8 cellular contexts compared by ENCODE assay signal in the genomic region with DNA sequence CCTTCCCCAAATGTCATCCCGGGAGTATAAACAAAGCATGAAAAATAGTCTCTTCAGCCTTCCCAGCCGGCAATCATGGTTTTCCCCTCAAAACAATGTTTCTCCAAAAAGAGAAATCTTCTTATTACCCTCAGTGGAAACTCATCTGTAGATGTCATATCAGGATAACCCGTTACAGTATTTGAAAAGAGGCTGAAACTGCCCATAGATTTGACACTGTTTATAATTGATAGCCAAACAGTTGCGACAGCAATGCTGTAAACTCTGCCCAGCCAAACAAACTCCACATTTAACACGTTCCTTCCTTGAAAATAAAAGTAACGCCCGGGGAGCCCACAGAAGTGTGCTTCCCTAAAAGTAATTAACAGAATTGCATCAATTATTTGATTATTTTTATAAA.
DNase-seq lines count a peak whose midpoint lies in the region; ATAC-seq lines count a peak whose summit lies in the region.

No MANE protein-coding gene starts in this region.

- peak overlapping the region; percentile 96 for H3K27ac Mint-ChIP-seq in activated naive CD4-positive, alpha-beta T cell treated with anti-CD3 and anti-CD28 coated beads for 36 hours
- H3K27ac Mint-ChIP-seq in activated CD4-positive, alpha-beta memory T cell treated with anti-CD3 and anti-CD28 coated beads for 36 hours = peak overlapping the region; percentile 96

- H3K9me3 Mint-ChIP-seq in activated naive CD4-positive, alpha-beta T cell treated with anti-CD3 and anti-CD28 coated beads for 36 hours = no peaks in the 10 kb centered on the region
- H3K9me3 Mint-ChIP-seq in activated CD4-positive, alpha-beta memory T cell treated with anti-CD3 and anti-CD28 coated beads for 36 hours = no peaks in the 10 kb centered on the region

- H3K27me3 Mint-ChIP-seq in activated naive CD4-positive, alpha-beta T cell treated with anti-CD3 and anti-CD28 coated beads for 36 hours (ENCODE audit: low read depth) = no peaks in the 10 kb centered on the region
- no peaks in the 10 kb centered on the region for H3K27me3 Mint-ChIP-seq in activated CD4-positive, alpha-beta memory T cell treated with anti-CD3 and anti-CD28 coated beads for 36 hours

- intact Hi-C loops in activated naive CD4-positive, alpha-beta T cell treated with anti-CD3 and anti-CD28 coated beads for 36 hours (cut with micrococcal nuclease) = loop anchor here (1.0 to 10.0 kb wide), 3 partner anchors 8 to 444 kb away; no protein-coding TSS in a partner anchor
- intact Hi-C loops in activated CD4-positive, alpha-beta memory T cell treated with anti-CD3 and anti-CD28 coated beads for 36 hours (cut with micrococcal nuclease) = loop anchor here (10.0 kb wide), 4 partner anchors 444 to 1614 kb away; partner anchors contain the start of gene GPR65
- intact Hi-C loops in Right ventricle myocardium superior (cut with DNase I) = loop anchor here (5.0 kb wide), 1 partner anchor 196 kb away; no protein-coding TSS in a partner anchor

- CTCF ChIA-PET in activated naive CD4-positive, alpha-beta T cell treated with anti-CD3 and anti-CD28 coated beads for 36 hours (lab: Charles Lee) = interaction anchor here (0.7 to 1.1 kb wide), 2 partner anchors 23 to 83 kb away, joined by 3 to 6 read pairs; no protein-coding TSS in a partner anchor
- CTCF ChIA-PET in activated CD4-positive, alpha-beta memory T cell treated with anti-CD3 and anti-CD28 coated beads for 36 hours (lab: Charles Lee) = interaction anchor here (0.6 to 1.4 kb wide), 5 partner anchors 24 to 133 kb away, joined by 3 to 5 read pairs (median 4); no protein-coding TSS in a partner anchor

- H3K36me3 Mint-ChIP-seq in activated naive CD4-positive, alpha-beta T cell treated with anti-CD3 and anti-CD28 coated beads for 36 hours (ENCODE audit: low read depth) = no peaks in the 10 kb centered on the region
- H3K36me3 Mint-ChIP-seq in activated CD4-positive, alpha-beta memory T cell treated with anti-CD3 and anti-CD28 coated beads for 36 hours = peaks cover 3% of the 10 kb centered on the region

- no peak for DNase-seq in activated naive CD4-positive, alpha-beta T cell treated with anti-CD3 and anti-CD28 coated beads for 36 hours
- DNase-seq in activated naive CD4-positive, alpha-beta T cell treated with Interleukin-2 at 50 U/mL for 16 hours = no peak
- no peak for DNase-seq in activated CD4-positive, alpha-beta memory T cell treated with anti-CD3 and anti-CD28 coated beads for 36 hours
- DNase-seq in Right ventricle myocardium superior (no peak), pons (ENCODE audit: low spot score) (peak; percentile 66), D341Med (ENCODE audit: low spot score) (no peak), NCI-H1436 (lab: John Stamatoyannopoulos, UW) (no peak)

- POLR2A ChIA-PET in activated CD4-positive, alpha-beta memory T cell treated with anti-CD3 and anti-CD28 coated beads for 36 hours (lab: Charles Lee) = interaction anchor here (0.6 to 7.5 kb wide), 8 partner anchors 16 to 339 kb away, joined by 3 to 32 read pairs (median 3); no protein-coding TSS in a partner anchor

- ATAC-seq in Right ventricle myocardium superior (ENCODE audit: poor library complexity) (peak; percentile 53), HG03354 (IDR thresholded peaks at IDR 0.05; ENCODE audit: poor library complexity, severe bottlenecking, unreplicated experiment) (no peak)

- peak overlapping the region; percentile 79 for H3K4me3 Mint-ChIP-seq in activated naive CD4-positive, alpha-beta T cell treated with anti-CD3 and anti-CD28 coated beads for 36 hours
- peak overlapping the region; percentile 91 for H3K4me3 Mint-ChIP-seq in activated CD4-positive, alpha-beta memory T cell treated with anti-CD3 and anti-CD28 coated beads for 36 hours

- H3K4me1 Mint-ChIP-seq in activated naive CD4-positive, alpha-beta T cell treated with anti-CD3 and anti-CD28 coated beads for 36 hours (ENCODE audit: low read depth) = peaks cover 71% of the 10 kb centered on the region
- H3K4me1 Mint-ChIP-seq in activated CD4-positive, alpha-beta memory T cell treated with anti-CD3 and anti-CD28 coated beads for 36 hours (ENCODE audit: low read depth) = peaks cover 73% of the 10 kb centered on the region
